Comparison of ENCODE assay signal across 8 cellular contexts in genomic region chr4:83112239-83112638, GRCh38. TPM values are rescaled to one million over a fixed set of nuclear protein-coding genes. Genes with fewer than 3 reads are reported as not detected.
DNase-seq lines count a peak whose midpoint lies in the region; ATAC-seq and TF ChIP-seq lines count a peak whose summit lies in the region.

No MANE protein-coding gene starts in this region.

- peak overlapping the region; percentile 56; the same call in 1 of the 2 replicates for H3K27ac ChIP-seq in PC-9

- no peak for TF ChIP-seq CTCF in PC-9 (conservative IDR thresholded peaks at IDR 0.05)
- no peak for TF ChIP-seq CTCF in mucosa of descending colon (IDR thresholded peaks at IDR 0.05)

- in situ Hi-C loops in HAP-1 (cut with MboI; ENCODE audit: low sequenced_read_pairs) = no loop called here

- peak overlapping the region; percentile 35 for H3K4me2 ChIP-seq in PC-9

- BruUV-seq in PC-9 (replicated peaks; lab: Mats Ljungman, UMichigan) = no TSS peak

- intact Hi-C loops in PC-9 (cut with micrococcal nuclease; ENCODE audit: unreplicated experiment) = loop anchor here (2.0 kb wide), 1 partner anchor 149 kb away; no protein-coding TSS in a partner anchor
- intact Hi-C loops in mucosa of descending colon (cut with DNase I, micrococcal nuclease) = loop anchor here in 1 of 2 donors (5.0 kb wide), 1 partner anchor 150 kb away; no protein-coding TSS in a partner anchor

- H2AFZ ChIP-seq in PC-9 = no peak overlapping the region

- H4K20me1 ChIP-seq in PC-9 (ENCODE audit: insufficient read depth) = no peaks in the 10 kb centered on the region

- H3K9me2 ChIP-seq in PC-9 (ENCODE audit: insufficient read depth) = no peaks in the 10 kb centered on the region

- H3K4me3 ChIP-seq in PC-9 = no peak overlapping the region
- peak overlapping the region; percentile 9 for H3K4me3 ChIP-seq in mucosa of descending colon
- H3K4me3 ChIP-seq in HAP-1 = no peak overlapping the region

- peaks cover 42% of the 10 kb centered on the region for H3K4me1 ChIP-seq in PC-9 (replicated peaks; ENCODE audit: insufficient read depth)
- H3K4me1 ChIP-seq in mucosa of descending colon (ENCODE audit: low read depth) = peaks cover 16% of the 10 kb centered on the region
- H3K4me1 ChIP-seq in HAP-1 = peaks cover 24% of the 10 kb centered on the region

- no peaks in the 10 kb centered on the region for H3K79me2 ChIP-seq in PC-9 (ENCODE audit: low read depth)

- POLR2A ChIA-PET in PC-9 (lab: Charles Lee; ENCODE audit: unreplicated experiment) = interaction anchor here (0.5 kb wide), 1 partner anchor 1999 kb away, joined by 3 read pairs; no protein-coding TSS in a partner anchor

- H3K27me3 ChIP-seq in PC-9 (ENCODE audit: insufficient read depth, low read depth) (no peaks in the 10 kb centered on the region), HAP-1 (ENCODE audit: low read depth) (no peaks in the 10 kb centered on the region)

- CTCF ChIA-PET in PC-9 (lab: Charles Lee) = no interaction called here

- peak; percentile 26 for ATAC-seq in GM18508 (IDR thresholded peaks at IDR 0.05; ENCODE audit: insufficient read depth, unreplicated experiment)
- ATAC-seq in HG02588 (IDR thresholded peaks at IDR 0.05; ENCODE audit: unreplicated experiment) = peak; percentile 29
- ATAC-seq in mucosa of descending colon = peak; percentile 5
- no peak for ATAC-seq in GM21360 (IDR thresholded peaks at IDR 0.05; ENCODE audit: unreplicated experiment)

- H3K36me3 ChIP-seq in PC-9 (ENCODE audit: low read depth) (no peaks in the 10 kb centered on the region; the same call in 1 of the 2 replicates), mucosa of descending colon (ENCODE audit: low read depth) (no peaks in the 10 kb centered on the region), HAP-1 (replicated peaks) (no peaks in the 10 kb centered on the region)

- H3K9me3 ChIP-seq in PC-9 (ENCODE audit: insufficient read depth, low read depth) (no peaks in the 10 kb centered on the region), mucosa of descending colon (no peaks in the 10 kb centered on the region), HAP-1 (no peaks in the 10 kb centered on the region)

- DNase-seq in PC-9 = no peak
- DNase-seq in mucosa of descending colon = peak in 1 of 3 donors; percentile 40
- no peak for DNase-seq in HAP-1 (ENCODE audit: low spot score in 2 of 2)
- no peak for DNase-seq in ureter (ENCODE audit: low spot score)
- DNase-seq in DMS 273 (lab: John Stamatoyannopoulos, UW; ENCODE audit: unreplicated experiment) = no peak

- H3F3A ChIP-seq in PC-9 (ENCODE audit: insufficient read depth, low read depth) = peaks cover 20% of the 10 kb centered on the region

RNA-seq across cellular contexts. Expression of gene PLAC8, which starts 2.3 kb away (rescaled TPM):
- total RNA-seq in PC-9 (2021) (39.0 and 52.7 TPM in 2 replicates), mucosa of descending colon (1,000 to 10,000 TPM in 1 of 3 donors, 100 to 1,000 TPM in 2; 539 to 1,034 (median 875) TPM), ureter (4.9 TPM)

Comparison
In these comparisons a context has a peak if more than half of its experiments do, and no peak if none do; other contexts are left out.
1. RNA of gene PLAC8, which starts 2.3 kb away (total RNA-seq): 539 to 1,034 TPM in mucosa of descending colon; 39.0 to 52.7 TPM in PC-9 and 4.9 TPM in ureter (single experiment); every median in the first group is over 10 times any median in the second.